ENCODE assay signal across 1 cellular context in the genomic region with DNA sequence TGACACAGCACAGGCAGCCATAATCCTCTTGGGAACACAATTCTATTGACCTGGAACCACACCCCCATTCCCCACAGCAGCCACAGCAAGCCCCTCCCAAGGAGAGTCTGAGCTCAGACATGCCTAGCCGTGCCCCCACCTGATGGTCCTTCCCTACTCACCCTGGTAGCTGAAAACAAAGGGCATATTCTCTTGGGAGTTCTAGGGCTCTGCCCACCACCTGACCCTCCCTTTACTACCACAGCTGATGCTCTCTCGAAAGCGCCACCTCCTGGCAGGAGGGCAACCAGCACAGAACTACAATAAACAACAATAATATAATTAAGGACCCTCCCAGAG.
TF ChIP-seq lines count a peak whose summit lies in the region.

No MANE protein-coding gene starts in this region.

TF ChIP-seq in HCT116, 20 proteins besides CTCF, POLR2A, EP300 and RAD21 (continued from another document):
- TF ChIP-seq, protein P1, sequence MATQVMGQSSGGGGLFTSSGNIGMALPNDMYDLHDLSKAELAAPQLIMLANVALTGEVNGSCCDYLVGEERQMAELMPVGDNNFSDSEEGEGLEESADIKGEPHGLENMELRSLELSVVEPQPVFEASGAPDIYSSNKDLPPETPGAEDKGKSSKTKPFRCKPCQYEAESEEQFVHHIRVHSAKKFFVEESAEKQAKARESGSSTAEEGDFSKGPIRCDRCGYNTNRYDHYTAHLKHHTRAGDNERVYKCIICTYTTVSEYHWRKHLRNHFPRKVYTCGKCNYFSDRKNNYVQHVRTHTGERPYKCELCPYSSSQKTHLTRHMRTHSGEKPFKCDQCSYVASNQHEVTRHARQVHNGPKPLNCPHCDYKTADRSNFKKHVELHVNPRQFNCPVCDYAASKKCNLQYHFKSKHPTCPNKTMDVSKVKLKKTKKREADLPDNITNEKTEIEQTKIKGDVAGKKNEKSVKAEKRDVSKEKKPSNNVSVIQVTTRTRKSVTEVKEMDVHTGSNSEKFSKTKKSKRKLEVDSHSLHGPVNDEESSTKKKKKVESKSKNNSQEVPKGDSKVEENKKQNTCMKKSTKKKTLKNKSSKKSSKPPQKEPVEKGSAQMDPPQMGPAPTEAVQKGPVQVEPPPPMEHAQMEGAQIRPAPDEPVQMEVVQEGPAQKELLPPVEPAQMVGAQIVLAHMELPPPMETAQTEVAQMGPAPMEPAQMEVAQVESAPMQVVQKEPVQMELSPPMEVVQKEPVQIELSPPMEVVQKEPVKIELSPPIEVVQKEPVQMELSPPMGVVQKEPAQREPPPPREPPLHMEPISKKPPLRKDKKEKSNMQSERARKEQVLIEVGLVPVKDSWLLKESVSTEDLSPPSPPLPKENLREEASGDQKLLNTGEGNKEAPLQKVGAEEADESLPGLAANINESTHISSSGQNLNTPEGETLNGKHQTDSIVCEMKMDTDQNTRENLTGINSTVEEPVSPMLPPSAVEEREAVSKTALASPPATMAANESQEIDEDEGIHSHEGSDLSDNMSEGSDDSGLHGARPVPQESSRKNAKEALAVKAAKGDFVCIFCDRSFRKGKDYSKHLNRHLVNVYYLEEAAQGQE (IDR thresholded peaks at IDR 0.05; ENCODE audit: low read depth): no peak
- TF ChIP-seq CEBPB (IDR thresholded peaks at IDR 0.05; ENCODE audit: low read depth): no peak
- no peak for TF ChIP-seq EGR1 (IDR thresholded peaks at IDR 0.05; ENCODE audit: low read depth)
- TF ChIP-seq SP1 (IDR thresholded peaks at IDR 0.05; ENCODE audit: low read depth): no peak
TF ChIP-seq in HCT116: peak in this region for 0.
